ENCODE assay signal across 13 cellular contexts in the genomic region with DNA sequence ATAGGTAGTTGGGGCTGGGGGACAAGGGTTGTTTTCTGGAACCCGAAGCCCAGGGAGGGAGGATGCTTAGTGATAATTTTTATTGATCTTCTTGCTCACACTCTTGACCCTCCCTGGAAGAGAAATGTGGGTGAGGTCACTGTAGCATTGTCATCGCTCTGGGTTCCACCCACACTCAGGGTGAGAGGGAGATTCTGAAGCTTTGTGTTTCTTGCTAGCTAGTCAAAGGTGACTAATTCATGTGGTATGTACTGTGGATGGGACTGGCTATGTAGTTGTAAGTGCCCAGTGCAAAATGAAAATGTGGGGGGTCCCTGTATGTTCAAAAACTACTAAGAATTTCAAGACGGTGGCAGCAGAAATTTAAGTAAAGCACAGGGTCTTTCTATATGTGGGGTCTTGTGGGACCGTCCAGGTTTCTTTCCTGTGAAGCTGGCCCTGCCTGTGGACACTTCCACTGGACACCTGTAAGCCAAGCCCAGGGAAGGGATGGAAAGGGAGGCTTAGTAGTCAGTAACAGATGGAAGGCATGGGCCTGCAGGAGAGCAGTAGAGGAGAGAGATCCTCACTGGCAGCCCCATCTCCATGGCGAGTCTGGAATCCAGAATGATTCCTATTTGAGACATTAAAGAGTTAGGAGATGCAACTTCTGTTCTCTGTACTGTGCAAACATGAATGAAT. TPM values are rescaled to one million over a fixed set of nuclear protein-coding genes. Genes with fewer than 3 reads are reported as not detected.
DNase-seq lines count a peak whose midpoint lies in the region; ATAC-seq and TF ChIP-seq lines count a peak whose summit lies in the region.
"Had no signal": no experiment of that assay in that cellular context is flagged by ENCODE, and none has a peak within 500 bp of the region (broad histone marks: within the 10 kb centered on the region; RNA-seq: fewer than 3 reads in every experiment).

No MANE protein-coding gene starts in this region.

- H3K4me1 Mint-ChIP-seq in activated CD4-positive, alpha-beta memory T cell treated with anti-CD3 and anti-CD28 coated beads, Interleukin-2, amount 10 ng/mL, durations not matched to agents 7 days and 5 days, result no peaks in the 10 kb centered on the region
- H3K4me1 Mint-ChIP-seq: activated CD8-positive, alpha-beta memory T cell treated with anti-CD3 and anti-CD28 coated beads, Interleukin-2, amount 10 ng/mL, durations not matched to agents 7 days and 5 days had no signal

- H3K4me2 ChIP-seq in OCI-LY1 (ENCODE audit: low read length), result no peak overlapping the region

- H3K36me3 ChIP-seq in OCI-LY1 (ENCODE audit: insufficient read depth, low read length), result no peaks in the 10 kb centered on the region

- no peaks in the 10 kb centered on the region for H3K27me3 ChIP-seq in OCI-LY1 (ENCODE audit: insufficient read depth, low read length)

- peaks cover 21% of the 10 kb centered on the region for H3K27me3 Mint-ChIP-seq in activated CD4-positive, alpha-beta memory T cell treated with anti-CD3 and anti-CD28 coated beads, Interleukin-2, amount 10 ng/mL, durations not matched to agents 7 days and 5 days

- no peaks in the 10 kb centered on the region for H3K36me3 Mint-ChIP-seq in activated CD4-positive, alpha-beta memory T cell treated with anti-CD3 and anti-CD28 coated beads, Interleukin-2, amount 10 ng/mL, durations not matched to agents 7 days and 5 days (ENCODE audit: low read depth)
- H3K36me3 Mint-ChIP-seq: activated CD8-positive, alpha-beta memory T cell treated with anti-CD3 and anti-CD28 coated beads, Interleukin-2, amount 10 ng/mL, durations not matched to agents 7 days and 5 days had no signal

- no peak overlapping the region for H3K27ac Mint-ChIP-seq in activated CD4-positive, alpha-beta memory T cell treated with anti-CD3 and anti-CD28 coated beads, Interleukin-2, amount 10 ng/mL, durations not matched to agents 7 days and 5 days
- H3K27ac Mint-ChIP-seq: activated CD8-positive, alpha-beta memory T cell treated with anti-CD3 and anti-CD28 coated beads, Interleukin-2, amount 10 ng/mL, durations not matched to agents 7 days and 5 days had no signal

- peaks cover 38% of the 10 kb centered on the region for H3K4me1 ChIP-seq in OCI-LY1 (ENCODE audit: insufficient read depth, low read length, severe bottlenecking)

- no peaks in the 10 kb centered on the region for H4K20me1 ChIP-seq in OCI-LY1 (ENCODE audit: insufficient read depth, low read length)

- no peak for ATAC-seq in Right ventricle myocardium superior (ENCODE audit: poor library complexity)
- ATAC-seq: activated CD8-positive, alpha-beta memory T cell treated with anti-CD3 and anti-CD28 coated beads, Interleukin-2, amount 10 ng/mL, durations not matched to agents 7 days and 5 days had no signal

- peak; percentile 96 for DNase-seq in ELR (ENCODE audit: low read depth)
- DNase-seq in epithelial cell of prostate (ENCODE audit: low read depth, low spot score), result peak; percentile 78
- DNase-seq in non-pigmented ciliary epithelial cell (ENCODE audit: low read depth), result peak; percentile 91
- DNase-seq in activated CD4-positive, alpha-beta memory T cell treated with anti-CD3 and anti-CD28 coated beads, Interleukin-2, amount 10 ng/mL, durations not matched to agents 7 days and 5 days, result no peak
- DNase-seq in activated CD8-positive, alpha-beta memory T cell treated with anti-CD3 and anti-CD28 coated beads for 24 hours, result no peak
- no peak for DNase-seq in NCI-H2196 treated with DMSO at 0.1 percent for 48 hours (lab: John Stamatoyannopoulos, UW; ENCODE audit: unreplicated experiment)
- DNase-seq in Right ventricle myocardium superior, result no peak
- DNase-seq: activated CD8-positive, alpha-beta memory T cell treated with anti-CD3 and anti-CD28 coated beads, Interleukin-2, amount 10 ng/mL, durations not matched to agents 7 days and 5 days; effector CD4-positive, alpha-beta T cell; KG1; OCI-M1 had no signal

- no peak for TF ChIP-seq CTCF in OCI-LY1 (IDR thresholded peaks at IDR 0.05; ENCODE audit: low read length)

- CTCF ChIA-PET in activated CD4-positive, alpha-beta memory T cell treated with anti-CD3 and anti-CD28 coated beads, Interleukin-2, amount 10 ng/mL, durations not matched to agents 7 days and 5 days (lab: Charles Lee), result interaction anchor here (0.5 kb wide), 1 partner anchor 720 kb away, joined by 3 read pairs; no protein-coding TSS in a partner anchor

- H3K9me2 ChIP-seq in OCI-LY1 (ENCODE audit: low read depth, low read length), result no peaks in the 10 kb centered on the region

- H3K9me3 ChIP-seq in OCI-LY1 (ENCODE audit: low read length), result no peaks in the 10 kb centered on the region

- H3F3A ChIP-seq in OCI-LY1 (ENCODE audit: insufficient read depth, low read length), result no peaks in the 10 kb centered on the region

- H3K27ac ChIP-seq in OCI-LY1 (ENCODE audit: low read depth, low read length, poor library complexity, severe bottlenecking) (peak overlapping the region; percentile 79), epithelial cell of prostate (no peak overlapping the region)

- no peaks in the 10 kb centered on the region for H3K79me2 ChIP-seq in OCI-LY1 (ENCODE audit: insufficient read depth, low read length)

- POLR2A ChIA-PET in activated CD4-positive, alpha-beta memory T cell treated with anti-CD3 and anti-CD28 coated beads, Interleukin-2, amount 10 ng/mL, durations not matched to agents 7 days and 5 days (lab: Charles Lee), result no interaction called here

- H2AFZ ChIP-seq in OCI-LY1 (ENCODE audit: low read length), result no peak overlapping the region

- H3K4me3 ChIP-seq in OCI-LY1 (ENCODE audit: low read depth, low read length, poor library complexity, severe bottlenecking), result no peak overlapping the region

- no peak overlapping the region for H3K9ac ChIP-seq in OCI-LY1 (ENCODE audit: low read length)

- no peak overlapping the region for H3K4me3 Mint-ChIP-seq in activated CD4-positive, alpha-beta memory T cell treated with anti-CD3 and anti-CD28 coated beads, Interleukin-2, amount 10 ng/mL, durations not matched to agents 7 days and 5 days
- H3K4me3 Mint-ChIP-seq: activated CD8-positive, alpha-beta memory T cell treated with anti-CD3 and anti-CD28 coated beads, Interleukin-2, amount 10 ng/mL, durations not matched to agents 7 days and 5 days; nephron had no signal

- H3K9me3 Mint-ChIP-seq in activated CD4-positive, alpha-beta memory T cell treated with anti-CD3 and anti-CD28 coated beads, Interleukin-2, amount 10 ng/mL, durations not matched to agents 7 days and 5 days, result no peaks in the 10 kb centered on the region

- intact Hi-C loops in Right ventricle myocardium superior (cut with DNase I), result no loop called here

RNA-seq across cellular contexts. Expression of gene TSN, which starts 35.0 kb away (rescaled TPM):
- 10 to 100 TPM; 52.7 to 56.7 TPM for total RNA-seq in activated CD4-positive, alpha-beta memory T cell treated with anti-CD3 and anti-CD28 coated beads, Interleukin-2, amount 10 ng/mL, durations not matched to agents 7 days and 5 days
- 32.8 TPM for total RNA-seq in Right ventricle myocardium superior

RNA-seq across cellular contexts. Expression of gene NIFK, which starts 53.7 kb away (rescaled TPM):
- total RNA-seq in activated CD4-positive, alpha-beta memory T cell treated with anti-CD3 and anti-CD28 coated beads, Interleukin-2, amount 10 ng/mL, durations not matched to agents 7 days and 5 days, result 10 to 100 TPM; 63.4 to 67.2 TPM
- 22.2 TPM for total RNA-seq in Right ventricle myocardium superior

Comparison
In these comparisons a context has a peak if more than half of its experiments do, and no peak if none do; other contexts are left out.
1. DNase-seq: peak in ELR (single experiment), epithelial cell of prostate (single experiment) and non-pigmented ciliary epithelial cell (single experiment); none in activated CD4-positive, alpha-beta memory T cell treated with anti-CD3 and anti-CD28 coated beads, Interleukin-2, amount 10 ng/mL, durations not matched to agents 7 days and 5 days (single experiment), activated CD8-positive, alpha-beta memory T cell treated with anti-CD3 and anti-CD28 coated beads for 24 hours (single experiment), NCI-H2196 treated with DMSO at 0.1 percent for 48 hours (single experiment) and Right ventricle myocardium superior (single experiment).